In genomic region chr2:119256574-119256921, GRCh38 we compare ENCODE assay signal across 1 cellular context.
TF ChIP-seq lines count a peak whose summit lies in the region.

No MANE protein-coding gene starts in this region.

TF ChIP-seq in WTC11, 78 proteins besides CTCF, POLR2A, EP300 and RAD21 (continued from another document):
- TF ChIP-seq GRHL2 (CRISPR knock-in tag; IDR thresholded peaks at IDR 0.05; ENCODE audit: insufficient replicate concordance, severe bottlenecking): no peak
